ENCODE assay signal across 13 cellular contexts in genomic region chr7:26102176-26102575, GRCh38. TPM values are rescaled to one million over a fixed set of nuclear protein-coding genes. Genes with fewer than 3 reads are reported as not detected.
DNase-seq lines count a peak whose midpoint lies in the region; ATAC-seq and TF ChIP-seq lines count a peak whose summit lies in the region.
"Had no signal": no experiment of that assay in that cellular context is flagged by ENCODE, and none has a peak within 500 bp of the region (broad histone marks: within the 10 kb centered on the region; RNA-seq: fewer than 3 reads in every experiment).

No MANE protein-coding gene starts in this region.

- no peaks in the 10 kb centered on the region for H3K9me3 ChIP-seq in right atrium auricular region
- no peaks in the 10 kb centered on the region for H3K9me3 ChIP-seq in naive thymus-derived CD4-positive, alpha-beta T cell (ENCODE audit: control insufficient read depth in 2 of 3, low read length in 3 of 3)

- H3K9me3 Mint-ChIP-seq in activated CD8-positive, alpha-beta T cell treated with anti-CD3 and anti-CD28 coated beads, Interleukin-2, amount 10 ng/mL, durations not matched to agents 7 days and 5 days (ENCODE audit: insufficient read depth) = no peaks in the 10 kb centered on the region
- H3K9me3 Mint-ChIP-seq in naive thymus-derived CD4-positive, alpha-beta T cell = peaks cover 0 to 1% (median 0%) of the 10 kb centered on the region in 11 donors
- H3K9me3 Mint-ChIP-seq in type B pancreatic cell = no peaks in the 10 kb centered on the region

- H3K36me3 Mint-ChIP-seq in activated CD8-positive, alpha-beta T cell treated with anti-CD3 and anti-CD28 coated beads, Interleukin-2, amount 10 ng/mL, durations not matched to agents 7 days and 5 days (ENCODE audit: low read depth) = no peaks in the 10 kb centered on the region
- peaks cover 0 to 2% (median 0%) of the 10 kb centered on the region in 5 donors for H3K36me3 Mint-ChIP-seq in naive thymus-derived CD4-positive, alpha-beta T cell
- H3K36me3 Mint-ChIP-seq in type B pancreatic cell = no peaks in the 10 kb centered on the region

- TF ChIP-seq CTCF in right atrium auricular region (IDR thresholded peaks at IDR 0.05) = no peak
- TF ChIP-seq CTCF in type B pancreatic cell (conservative IDR thresholded peaks at IDR 0.05) = no peak

- CTCF ChIA-PET in activated CD8-positive, alpha-beta T cell treated with anti-CD3 and anti-CD28 coated beads, Interleukin-2, amount 10 ng/mL, durations not matched to agents 7 days and 5 days (lab: Charles Lee) = interaction anchor here (1.6 kb wide), 1 partner anchor 9 kb away, joined by 3 read pairs; no protein-coding TSS in a partner anchor
- CTCF ChIA-PET in naive thymus-derived CD4-positive, alpha-beta T cell (lab: Charles Lee) = interaction anchor here (1.1 kb wide), 1 partner anchor 10 kb away, joined by 3 read pairs; no protein-coding TSS in a partner anchor

- H3K27me3 ChIP-seq in right atrium auricular region = no peaks in the 10 kb centered on the region
- H3K27me3 ChIP-seq in naive thymus-derived CD4-positive, alpha-beta T cell (ENCODE audit: control insufficient read depth in 2 of 2, insufficient read depth in 2 of 2, low read length in 2 of 2) = no peaks in the 10 kb centered on the region

- H3K4me1 Mint-ChIP-seq in activated CD8-positive, alpha-beta T cell treated with anti-CD3 and anti-CD28 coated beads, Interleukin-2, amount 10 ng/mL, durations not matched to agents 7 days and 5 days (ENCODE audit: low read depth) = peaks cover 33% of the 10 kb centered on the region
- H3K4me1 Mint-ChIP-seq in naive thymus-derived CD4-positive, alpha-beta T cell = peaks cover 11 to 66% (median 42%) of the 10 kb centered on the region in 7 donors
- H3K4me1 Mint-ChIP-seq in type B pancreatic cell (ENCODE audit: unreplicated experiment) = peaks cover 21% of the 10 kb centered on the region

- intact Hi-C loops in Right ventricle myocardium inferior (cut with DNase I) = no loop called here
- intact Hi-C loops in naive thymus-derived CD4-positive, alpha-beta T cell (cut with micrococcal nuclease) = no loop called here

- H3K36me3 ChIP-seq in right atrium auricular region = no peaks in the 10 kb centered on the region
- H3K36me3 ChIP-seq in naive thymus-derived CD4-positive, alpha-beta T cell (ENCODE audit: control insufficient read depth in 2 of 3, insufficient read depth in 3 of 3, low read length in 3 of 3) = no peaks in the 10 kb centered on the region

- peak overlapping the region; percentile 8 for H3K4me3 Mint-ChIP-seq in activated CD8-positive, alpha-beta T cell treated with anti-CD3 and anti-CD28 coated beads, Interleukin-2, amount 10 ng/mL, durations not matched to agents 7 days and 5 days
- peak overlapping the region in 6 of 10 donors; percentile 25 to 83 (median 76) for H3K4me3 Mint-ChIP-seq in naive thymus-derived CD4-positive, alpha-beta T cell
- H3K4me3 Mint-ChIP-seq in type B pancreatic cell = peak overlapping the region; percentile 31

- H3K4me1 ChIP-seq in right atrium auricular region = no peaks in the 10 kb centered on the region
- peaks cover 0 to 42% of the 10 kb centered on the region in 2 donors for H3K4me1 ChIP-seq in naive thymus-derived CD4-positive, alpha-beta T cell (ENCODE audit: control insufficient read depth in 2 of 2, insufficient read depth in 2 of 2, low read length in 2 of 2)

- H3K27me3 Mint-ChIP-seq in activated CD8-positive, alpha-beta T cell treated with anti-CD3 and anti-CD28 coated beads, Interleukin-2, amount 10 ng/mL, durations not matched to agents 7 days and 5 days (ENCODE audit: low read depth) = no peaks in the 10 kb centered on the region
- H3K27me3 Mint-ChIP-seq in naive thymus-derived CD4-positive, alpha-beta T cell = no peaks in the 10 kb centered on the region
- H3K27me3 Mint-ChIP-seq in type B pancreatic cell = no peaks in the 10 kb centered on the region

- DNase-seq in right atrium auricular region (ENCODE audit: low spot score) (no peak), Right ventricle myocardium inferior (ENCODE audit: missing footprints) (no peak), type B pancreatic cell (ENCODE audit: extremely low spot score, unreplicated experiment) (no peak), hippocampal formation (lab: John Stamatoyannopoulos, UW) (no peak), NCI-H526 (lab: John Stamatoyannopoulos, UW) (no peak), NCI-H2029 (lab: John Stamatoyannopoulos, UW) (no peak)
- no peak for DNase-seq in activated CD8-positive, alpha-beta T cell treated with anti-CD3 and anti-CD28 coated beads, Interleukin-2, amount 10 ng/mL, durations not matched to agents 7 days and 5 days
- no peak for DNase-seq in naive thymus-derived CD4-positive, alpha-beta T cell
- DNase-seq: activated CD4-positive, alpha-beta T cell treated with anti-CD3 and anti-CD28 coated beads, Interleukin-2, amount 50 U/mL, for 48 hours; activated naive CD4-positive, alpha-beta T cell treated with Interleukin-2 at 50 U/mL for 16 hours; IMR-90; left ventricle myocardium superior; NCI-H1105 had no signal

- H3K27ac Mint-ChIP-seq in activated CD8-positive, alpha-beta T cell treated with anti-CD3 and anti-CD28 coated beads, Interleukin-2, amount 10 ng/mL, durations not matched to agents 7 days and 5 days = no peak overlapping the region
- H3K27ac Mint-ChIP-seq in naive thymus-derived CD4-positive, alpha-beta T cell = peak overlapping the region in 8 of 9 donors; percentile 26 to 98 (median 87)
- H3K27ac Mint-ChIP-seq in type B pancreatic cell = no peak overlapping the region

- ATAC-seq in Right ventricle myocardium inferior = no peak
- no peak for ATAC-seq in activated CD8-positive, alpha-beta T cell treated with anti-CD3 and anti-CD28 coated beads, Interleukin-2, amount 10 ng/mL, durations not matched to agents 7 days and 5 days
- ATAC-seq in naive thymus-derived CD4-positive, alpha-beta T cell = no peak

- POLR2A ChIA-PET in activated CD8-positive, alpha-beta T cell treated with anti-CD3 and anti-CD28 coated beads, Interleukin-2, amount 10 ng/mL, durations not matched to agents 7 days and 5 days (lab: Charles Lee) = interaction anchor here (1.1 to 1.5 kb wide), 2 partner anchors 9 to 50 kb away, joined by 3 to 4 read pairs; partner anchors contain the start of gene NFE2L3
- POLR2A ChIA-PET in naive thymus-derived CD4-positive, alpha-beta T cell (lab: Charles Lee) = interaction anchor here (1.2 to 4.4 kb wide), 4 partner anchors 8 to 99 kb away, joined by 4 to 22 read pairs (median 6); partner anchors contain the start of genes CBX3 and HNRNPA2B1

- peak overlapping the region in 1 of 2 donors; percentile 30 for H3K4me3 ChIP-seq in right atrium auricular region
- H3K4me3 ChIP-seq in naive thymus-derived CD4-positive, alpha-beta T cell (ENCODE audit: low read length) = no peak overlapping the region

- H3K27ac ChIP-seq in right atrium auricular region = peak overlapping the region; percentile 13 to 35
- no peak overlapping the region for H3K27ac ChIP-seq in naive thymus-derived CD4-positive, alpha-beta T cell (ENCODE audit: low read depth, low read length)

RNA-seq across cellular contexts. Expression of gene NFE2L3, which starts 49.8 kb away (rescaled TPM):
- total RNA-seq in right atrium auricular region (1 to 10 TPM in 1 of 2 donors, under 1 TPM in 1; 0.63 to 1.8 TPM), Right ventricle myocardium inferior (1.4 TPM), type B pancreatic cell (ENCODE audit: low replicate concordance) (6.5 and 10.5 TPM in 2 replicates)
- total RNA-seq in activated CD8-positive, alpha-beta T cell treated with anti-CD3 and anti-CD28 coated beads, Interleukin-2, amount 10 ng/mL, durations not matched to agents 7 days and 5 days = 10 to 100 TPM in 1 of 2 experiments, 1 to 10 TPM in 1; 9.7 to 10.4 TPM
- total RNA-seq in naive thymus-derived CD4-positive, alpha-beta T cell = 10 to 100 TPM in 1 of 5 experiments, 1 to 10 TPM in 4; 1.1 to 49.5 (median 4.5) TPM
- polyA plus RNA-seq in naive thymus-derived CD4-positive, alpha-beta T cell = 1 to 10 TPM; 2.6 to 4.8 TPM

Comparison
In these comparisons a context has a peak if more than half of its experiments do, and no peak if none do; other contexts are left out.
1. H3K27ac Mint-ChIP-seq: peak in naive thymus-derived CD4-positive, alpha-beta T cell (8 of 9); none in activated CD8-positive, alpha-beta T cell treated with anti-CD3 and anti-CD28 coated beads, Interleukin-2, amount 10 ng/mL, durations not matched to agents 7 days and 5 days (single experiment) and type B pancreatic cell (single experiment).
2. H3K4me3 Mint-ChIP-seq: peak in every context shown above with its lines; median percentile 76 in naive thymus-derived CD4-positive, alpha-beta T cell; 31 in type B pancreatic cell; 8 in activated CD8-positive, alpha-beta T cell treated with anti-CD3 and anti-CD28 coated beads, Interleukin-2, amount 10 ng/mL, durations not matched to agents 7 days and 5 days.